Comparison of ENCODE assay signal across 8 cellular contexts in the genomic region with DNA sequence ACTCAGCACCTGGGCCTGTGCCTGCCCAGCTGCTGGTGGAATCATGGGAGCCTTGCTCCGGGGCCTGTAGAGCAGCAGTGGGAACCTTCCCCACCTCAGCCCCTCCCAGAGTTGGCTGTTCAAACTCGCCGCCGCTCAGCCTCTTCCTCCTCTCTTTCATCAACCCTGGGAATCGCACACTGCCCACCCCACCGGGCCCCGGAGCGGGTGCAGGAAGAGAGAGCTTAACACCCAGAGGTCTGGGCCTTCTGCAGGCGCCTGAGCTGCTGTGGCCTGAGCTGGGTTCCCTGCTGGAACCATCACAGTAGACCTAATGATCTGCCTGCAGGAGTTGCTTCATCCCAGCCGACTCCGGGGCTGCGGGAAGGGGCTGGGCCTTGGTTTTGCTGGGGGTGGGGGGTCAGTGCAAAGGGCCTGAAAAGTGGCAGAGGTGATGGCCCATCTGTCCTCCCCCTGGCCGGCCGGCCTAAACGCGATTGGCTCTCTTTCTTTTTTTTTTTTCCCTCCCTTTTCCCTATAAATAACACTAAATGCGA.
DNase-seq lines count a peak whose midpoint lies in the region; ATAC-seq and TF ChIP-seq lines count a peak whose summit lies in the region.

No MANE protein-coding gene starts in this region.

- H3K27ac Mint-ChIP-seq in progenitor cell of endocrine pancreas, result peak overlapping the region; percentile 16

- H3K9me3 Mint-ChIP-seq in progenitor cell of endocrine pancreas (ENCODE audit: low read depth), result no peaks in the 10 kb centered on the region

- ATAC-seq in RWPE2 (ENCODE audit: low read depth) (peak; percentile 26), GM21423 (IDR thresholded peaks at IDR 0.05; ENCODE audit: unreplicated experiment) (no peak), GM19328 (IDR thresholded peaks at IDR 0.05; ENCODE audit: unreplicated experiment) (no peak)

- peaks cover 12% of the 10 kb centered on the region for H3K36me3 ChIP-seq in GM06990 (ENCODE audit: control insufficient read depth, insufficient read depth, low read length)
- H3K36me3 ChIP-seq in RWPE2 (ENCODE audit: low read depth), result peaks cover 16% of the 10 kb centered on the region

- peaks cover 3% of the 10 kb centered on the region for H3K36me3 Mint-ChIP-seq in progenitor cell of endocrine pancreas (ENCODE audit: insufficient read depth)

- H3K4me1 Mint-ChIP-seq in progenitor cell of endocrine pancreas (ENCODE audit: low read depth), result peaks cover 58% of the 10 kb centered on the region

- H3K4me3 ChIP-seq in GM06990 (replicated peaks; ENCODE audit: low read depth, low read length) (peak overlapping the region; percentile 90), RWPE2 (ENCODE audit: severe bottlenecking) (peak overlapping the region; percentile 3)

- no peak for TF ChIP-seq CTCF in GM06990 (IDR thresholded peaks at IDR 0.05; ENCODE audit: insufficient read depth, low read length, poor library complexity, severe bottlenecking)
- TF ChIP-seq CTCF in RWPE2 (IDR thresholded peaks at IDR 0.05; ENCODE audit: poor library complexity, severe bottlenecking), result no peak
- no peak for TF ChIP-seq CTCF in progenitor cell of endocrine pancreas (IDR thresholded peaks at IDR 0.05; ENCODE audit: unreplicated experiment)

- H3K27me3 Mint-ChIP-seq in progenitor cell of endocrine pancreas, result no peaks in the 10 kb centered on the region

- H3K27ac ChIP-seq in RWPE2 (ENCODE audit: poor library complexity, severe bottlenecking) (peak overlapping the region; percentile 88), epithelial cell of prostate (peak overlapping the region; percentile 79)

- H3K27me3 ChIP-seq in GM06990 (replicated peaks; ENCODE audit: control insufficient read depth, insufficient read depth, low read length), result no peaks in the 10 kb centered on the region
- H3K27me3 ChIP-seq in RWPE2 (ENCODE audit: insufficient read depth, poor library complexity, severe bottlenecking), result no peaks in the 10 kb centered on the region

- H3K4me1 ChIP-seq in RWPE2 (ENCODE audit: insufficient read depth, poor library complexity, severe bottlenecking), result peaks cover 55% of the 10 kb centered on the region

- no peak for DNase-seq in GM06990 (ENCODE audit: extremely low read depth, insufficient read length)
- DNase-seq in RWPE2 (ENCODE audit: low spot score), result no peak
- DNase-seq in epithelial cell of prostate (ENCODE audit: low read depth, low spot score), result no peak
- DNase-seq in progenitor cell of endocrine pancreas (ENCODE audit: low spot score, unreplicated experiment), result no peak
- no peak for DNase-seq in NCI-H526 treated with DMSO at 0.1 percent for 48 hours (lab: John Stamatoyannopoulos, UW)
- no peak for DNase-seq in NCI-H2171 (lab: John Stamatoyannopoulos, UW)

- H3K9me3 ChIP-seq in RWPE2 (ENCODE audit: severe bottlenecking), result no peaks in the 10 kb centered on the region

- H3K4me3 Mint-ChIP-seq in progenitor cell of endocrine pancreas (ENCODE audit: low read depth), result peak overlapping the region; percentile 50
